In the genomic region with DNA sequence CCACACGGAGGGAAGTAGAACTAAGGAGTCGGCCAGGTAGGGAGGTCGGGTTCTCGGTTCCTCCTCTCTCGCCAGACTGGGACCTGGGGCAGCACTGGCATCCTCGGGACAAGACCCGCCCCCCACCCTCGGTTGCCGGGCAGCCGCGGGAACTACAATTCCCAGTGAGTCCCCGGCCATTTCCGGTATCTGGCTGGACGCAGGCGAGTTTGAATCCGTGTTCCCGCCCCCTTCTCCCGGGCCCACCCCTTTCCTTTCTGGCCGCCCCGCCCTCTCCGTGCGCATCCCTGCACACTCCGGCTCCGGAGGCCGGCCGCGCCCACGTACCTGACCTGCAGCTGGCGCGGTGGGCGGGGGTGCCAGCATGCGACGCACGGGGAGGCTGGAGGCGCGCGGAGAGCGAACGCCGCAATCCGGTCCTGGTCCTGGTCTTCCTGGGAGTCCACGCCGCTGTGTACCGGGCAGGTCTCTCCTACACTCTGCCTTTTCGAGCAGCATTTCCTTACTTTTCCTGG, we compare ENCODE assay signal across 8 cellular contexts. TPM values are rescaled to one million over a fixed set of nuclear protein-coding genes. Genes with fewer than 3 reads are reported as not detected.
DNase-seq lines count a peak whose midpoint lies in the region; ATAC-seq and TF ChIP-seq lines count a peak whose summit lies in the region.

No MANE protein-coding gene starts in this region.

- H3K9ac ChIP-seq in duodenal mucosa (ENCODE audit: low read depth in 1 of 2, low read length in 2 of 2) = peak overlapping the region; percentile 79 to 80

- H3K4me1 ChIP-seq in duodenal mucosa (ENCODE audit: control insufficient read depth in 1 of 2, insufficient read depth in 2 of 2, low read length in 2 of 2) (peaks cover 6 to 10% of the 10 kb centered on the region in 2 donors), right lobe of liver (no peaks in the 10 kb centered on the region)

- H3K27ac ChIP-seq in duodenal mucosa (ENCODE audit: low read depth, low read length) (peak overlapping the region; percentile 73), right lobe of liver (peak overlapping the region in 2 of 3 donors; percentile 38 to 52)

- TF ChIP-seq CTCF in right lobe of liver (IDR thresholded peaks at IDR 0.05) = no peak

- H3K27me3 ChIP-seq in duodenal mucosa (ENCODE audit: control insufficient read depth in 1 of 2, insufficient read depth in 2 of 2, low read length in 2 of 2) (no peaks in the 10 kb centered on the region), right lobe of liver (no peaks in the 10 kb centered on the region)

- peaks cover 34% of the 10 kb centered on the region for H3K4me1 Mint-ChIP-seq in activated CD4-positive, alpha-beta T cell treated with anti-CD3 and anti-CD28 coated beads, Interleukin-2, amount 10 ng/mL, durations not matched to agents 24 days and 14 days

- TF ChIP-seq POLR2A in right lobe of liver (IDR thresholded peaks at IDR 0.05) = no peak

- H3K27me3 Mint-ChIP-seq in activated CD4-positive, alpha-beta T cell treated with anti-CD3 and anti-CD28 coated beads, Interleukin-2, amount 10 ng/mL, durations not matched to agents 24 days and 14 days = peaks cover 8% of the 10 kb centered on the region

- ATAC-seq in HG03432 (IDR thresholded peaks at IDR 0.05; ENCODE audit: unreplicated experiment) = peak; percentile 73
- peak; percentile 90 to 95 (median 92) for ATAC-seq in right lobe of liver

- intact Hi-C loops in activated CD4-positive, alpha-beta T cell treated with anti-CD3 and anti-CD28 coated beads, Interleukin-2, amount 10 ng/mL, durations not matched to agents 24 days and 14 days (cut with micrococcal nuclease) = loop anchor here (1.0 to 10.0 kb wide), 6 partner anchors 18 to 540 kb away; a partner anchor contains a TSS
- intact Hi-C loops in right lobe of liver (cut with DNase I) = no loop called here

- no peaks in the 10 kb centered on the region for H3K9me3 Mint-ChIP-seq in activated CD4-positive, alpha-beta T cell treated with anti-CD3 and anti-CD28 coated beads, Interleukin-2, amount 10 ng/mL, durations not matched to agents 24 days and 14 days

- H3K36me3 ChIP-seq in duodenal mucosa (ENCODE audit: control insufficient read depth in 1 of 2, insufficient read depth in 2 of 2, low read length in 2 of 2) (no peaks in the 10 kb centered on the region), right lobe of liver (no peaks in the 10 kb centered on the region)

- H3K4me3 ChIP-seq in duodenal mucosa (ENCODE audit: low read depth in 1 of 2, low read length in 2 of 2) (peak overlapping the region; percentile 82 to 86), right lobe of liver (peak overlapping the region; percentile 45 to 60 (median 58))

- 60% methylated on average over 3 of the region's 45 CpGs for WGBS in right lobe of liver (ENCODE audit: insufficient coverage, low coverage, low lambda C conversion rate, missing lambda C conversion rate)

- peak; percentile 28 for DNase-seq in AML-193 (lab: John Stamatoyannopoulos, UW)
- peak; percentile 41 for DNase-seq in GM19240 (ENCODE audit: insufficient read length, low spot score)
- peak; percentile 91 for DNase-seq in NCI-H510A treated with DMSO at 0.1 percent for 48 hours (lab: John Stamatoyannopoulos, UW)
- DNase-seq in activated CD4-positive, alpha-beta T cell treated with anti-CD3 and anti-CD28 coated beads, Interleukin-2, amount 10 ng/mL, durations not matched to agents 24 days and 14 days = peak; percentile 85
- peak; percentile 86 to 90 (median 88) for DNase-seq in right lobe of liver
- DNase-seq in stimulated activated CD4-positive, alpha-beta T cell treated with anti-CD3 and anti-CD28 coated beads, Interleukin-4, amount 100 ng/mL, for 1 hour = peak; percentile 58

- H3K4me3 Mint-ChIP-seq in activated CD4-positive, alpha-beta T cell treated with anti-CD3 and anti-CD28 coated beads, Interleukin-2, amount 10 ng/mL, durations not matched to agents 24 days and 14 days = peak overlapping the region; percentile 93

- no peaks in the 10 kb centered on the region for H3K9me3 ChIP-seq in duodenal mucosa (ENCODE audit: control insufficient read depth in 1 of 2, low read length in 2 of 2)
- H3K9me3 ChIP-seq in right lobe of liver = no peaks in the 10 kb centered on the region

- peak overlapping the region; percentile 95 for H3K27ac Mint-ChIP-seq in activated CD4-positive, alpha-beta T cell treated with anti-CD3 and anti-CD28 coated beads, Interleukin-2, amount 10 ng/mL, durations not matched to agents 24 days and 14 days

- no peaks in the 10 kb centered on the region for H3K36me3 Mint-ChIP-seq in activated CD4-positive, alpha-beta T cell treated with anti-CD3 and anti-CD28 coated beads, Interleukin-2, amount 10 ng/mL, durations not matched to agents 24 days and 14 days (ENCODE audit: low read depth)

RNA-seq across cellular contexts. Expression of a gene that starts 10.2 kb away (rescaled TPM):
- total RNA-seq in activated CD4-positive, alpha-beta T cell treated with anti-CD3 and anti-CD28 coated beads, Interleukin-2, amount 10 ng/mL, durations not matched to agents 24 days and 14 days = 31.9 and 41.1 TPM in 2 replicates
- 1 to 10 TPM in 3 of 6 experiments, under 1 TPM in 3; 0.37 to 2.1 (median 1.1) TPM for total RNA-seq in right lobe of liver

RNA-seq across cellular contexts. Expression of a gene that starts 11.3 kb away (rescaled TPM):
- 0.12 and 0.19 TPM in 2 replicates for total RNA-seq in activated CD4-positive, alpha-beta T cell treated with anti-CD3 and anti-CD28 coated beads, Interleukin-2, amount 10 ng/mL, durations not matched to agents 24 days and 14 days
- not detected for total RNA-seq in right lobe of liver

Comparison
In these comparisons a context has a peak if more than half of its experiments do, and no peak if none do; other contexts are left out.
1. Peak in every context shown above with its lines: DNase-seq, ATAC-seq, H3K4me3 ChIP-seq and H3K27ac ChIP-seq.
2. DNase-seq: peak in every context shown above with its lines; median percentile 91 in NCI-H510A treated with DMSO at 0.1 percent for 48 hours; 88 in right lobe of liver; 85 in activated CD4-positive, alpha-beta T cell treated with anti-CD3 and anti-CD28 coated beads, Interleukin-2, amount 10 ng/mL, durations not matched to agents 24 days and 14 days; 58 in stimulated activated CD4-positive, alpha-beta T cell treated with anti-CD3 and anti-CD28 coated beads, Interleukin-4, amount 100 ng/mL, for 1 hour; 41 in GM19240; 28 in AML-193.
3. RNA of a gene that starts 10.2 kb away (total RNA-seq): 31.9 to 41.1 TPM in activated CD4-positive, alpha-beta T cell treated with anti-CD3 and anti-CD28 coated beads, Interleukin-2, amount 10 ng/mL, durations not matched to agents 24 days and 14 days; 0.37 to 2.1 TPM in right lobe of liver; every median in the first group is over 10 times any median in the second.